ENCODE assay signal across 26 cellular contexts in the genomic region with DNA sequence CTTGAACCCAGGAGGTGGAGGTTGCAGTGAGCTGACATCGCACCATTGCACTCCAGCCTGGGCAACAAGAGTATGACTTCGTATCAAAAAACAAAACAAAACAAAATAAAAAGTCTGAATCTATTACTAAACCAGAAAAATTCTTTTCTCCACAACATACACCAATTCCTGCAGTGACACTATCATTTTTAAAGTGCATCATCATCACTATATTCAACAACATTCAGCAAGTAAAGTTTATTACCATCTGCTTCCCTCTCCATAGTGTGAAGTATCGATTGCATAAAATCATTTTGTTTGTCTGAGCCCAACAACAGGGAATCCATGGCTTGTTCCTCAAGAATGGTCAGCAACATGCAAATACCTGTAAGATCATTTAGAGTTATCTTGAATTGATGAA.
"Had no signal": no experiment of that assay in that cellular context is flagged by ENCODE, and none has a peak within 500 bp of the region (broad histone marks: within the 10 kb centered on the region; RNA-seq: fewer than 3 reads in every experiment).

No MANE protein-coding gene starts in this region.

- H3K4me1 ChIP-seq: esophagus muscularis mucosa, foreskin keratinocyte, gastroesophageal sphincter, heart left ventricle, left lung, lower lobe of right lung had no signal

- H3K9me3 Mint-ChIP-seq: effector memory CD8-positive, alpha-beta T cell; endodermal cell; memory B cell; naive B cell had no signal

- H3K9me3 ChIP-seq: esophagus muscularis mucosa, gastroesophageal sphincter, heart left ventricle, left lung, lower lobe of right lung, mucosa of descending colon had no signal

- H3K27ac Mint-ChIP-seq: effector memory CD8-positive, alpha-beta T cell; endodermal cell; memory B cell; mesothelial cell of epicardium had no signal

- H3K4me2 ChIP-seq: hepatocyte had no signal

- H3K4me3 Mint-ChIP-seq: effector memory CD8-positive, alpha-beta T cell; endodermal cell; memory B cell; mesothelial cell of epicardium; naive B cell had no signal

- H3K4me3 ChIP-seq: coronary artery, esophagus muscularis mucosa, gastroesophageal sphincter, heart left ventricle, hepatocyte, left lung, lower lobe of right lung, mucosa of descending colon had no signal

- ATAC-seq: effector memory CD8-positive, alpha-beta T cell; foreskin keratinocyte; gastroesophageal sphincter; left lung; lower lobe of right lung; mucosa of descending colon had no signal

- FAIRE-seq: colon, endometrium, endothelial cell of umbilical vein, frontal cortex, islet of Langerhans, keratinocyte had no signal

- H3K79me2 ChIP-seq: hepatocyte had no signal

- H2AFZ ChIP-seq: hepatocyte had no signal

- H3K27me3 ChIP-seq: esophagus muscularis mucosa, foreskin keratinocyte, gastroesophageal sphincter, heart left ventricle, hepatocyte, left lung had no signal

- H3K27ac ChIP-seq: coronary artery, esophagus muscularis mucosa, foreskin keratinocyte, gastroesophageal sphincter, heart left ventricle, hepatocyte, left lung, lower lobe of right lung had no signal

- DNase-seq: dermis blood vessel endothelial cell; effector CD8-positive, alpha-beta T cell; effector memory CD8-positive, alpha-beta T cell; endodermal cell; foreskin keratinocyte; heart left ventricle; hypothalamus; left cardiac atrium; left lung; left ventricle myocardium superior; lower lobe of right lung; mesendoderm; mucosa of descending colon; naive B cell had no signal

- H3K4me1 Mint-ChIP-seq: endodermal cell, mesothelial cell of epicardium had no signal

- H3K27me3 Mint-ChIP-seq: effector memory CD8-positive, alpha-beta T cell; memory B cell; naive B cell had no signal
